ENCODE assay signal across 23 cellular contexts in genomic region chr10:88272186-88272585, GRCh38.
DNase-seq lines count a peak whose midpoint lies in the region; ATAC-seq and TF ChIP-seq lines count a peak whose summit lies in the region.
"Had no signal": no experiment of that assay in that cellular context is flagged by ENCODE, and none has a peak within 500 bp of the region (broad histone marks: within the 10 kb centered on the region; RNA-seq: fewer than 3 reads in every experiment).

No MANE protein-coding gene starts in this region.

- H3K4me1 ChIP-seq in left ventricle myocardium inferior: peaks cover 5% of the 10 kb centered on the region
- H3K4me1 ChIP-seq in MM.1S (ENCODE audit: low read length): peaks cover 55% of the 10 kb centered on the region
- H3K4me1 ChIP-seq: suprapubic skin had no signal

- no peak for DNase-seq in left ventricle myocardium inferior
- DNase-seq in left cardiac atrium: no peak
- DNase-seq in MM.1S: peak; percentile 32
- no peak for DNase-seq in central memory CD8-positive, alpha-beta T cell (ENCODE audit: low spot score in 2 of 2)
- DNase-seq in omental fat pad (ENCODE audit: low spot score): no peak
- DNase-seq: activated T-cell treated with anti-CD3 and anti-CD28 coated beads, Interleukin-2, amount 50 U/mL, for 4 hours; endodermal cell; islet precursor cell; KG1; naive B cell; NCI-H1105 treated with DMSO at 0.1 percent for 48 hours; NCI-H526 treated with DMSO at 0.1 percent for 48 hours; PC-3; SIG-M5; stimulated activated CD4-positive, alpha-beta T cell treated with anti-CD3 and anti-CD28 coated beads, Interleukin-4, amount 100 ng/mL, for 1 hour; T1000 had no signal

- H3K36me3 Mint-ChIP-seq in central memory CD8-positive, alpha-beta T cell (ENCODE audit: insufficient read depth): no peaks in the 10 kb centered on the region
- no peaks in the 10 kb centered on the region for H3K36me3 Mint-ChIP-seq in stimulated activated memory B cell treated with anti-CD40 and anti-IgM and Interleukin-4, amounts not matched to agents 10 μg/mL and 1 μg/mL and 100 μg/mL, for 72 hours
- H3K36me3 Mint-ChIP-seq: naive B cell had no signal

- H3K4me3 Mint-ChIP-seq in central memory CD8-positive, alpha-beta T cell: peak overlapping the region; percentile 63
- no peak overlapping the region for H3K4me3 Mint-ChIP-seq in stimulated activated memory B cell treated with anti-CD40 and anti-IgM and Interleukin-4, amounts not matched to agents 10 μg/mL and 1 μg/mL and 100 μg/mL, for 72 hours
- H3K4me3 Mint-ChIP-seq: activated CD4-positive, alpha-beta T cell treated with anti-CD3 and anti-CD28 coated beads for 36 hours; endodermal cell had no signal

- H4K20me1 ChIP-seq in MM.1S (ENCODE audit: insufficient read depth, low read length): no peaks in the 10 kb centered on the region

- H3K4me3 ChIP-seq in left ventricle myocardium inferior (no peak overlapping the region), MM.1S (ENCODE audit: low read length) (peak overlapping the region; percentile 50; the same call in 1 of the 2 replicates)
- H3K4me3 ChIP-seq: adrenal gland, hepatocyte, suprapubic skin had no signal

- no peak for ATAC-seq in left cardiac atrium
- ATAC-seq in central memory CD8-positive, alpha-beta T cell (replicated peaks; ENCODE audit: extremely low read depth, poor library complexity, severe bottlenecking): no peak
- no peak for ATAC-seq in stimulated activated memory B cell treated with anti-CD40 and anti-IgM and Interleukin-4, amounts not matched to agents 10 μg/mL and 1 μg/mL and 100 μg/mL, for 72 hours
- no peak for ATAC-seq in GM18502 (IDR thresholded peaks at IDR 0.05; ENCODE audit: poor library complexity, unreplicated experiment)
- ATAC-seq in GM21360 (IDR thresholded peaks at IDR 0.05; ENCODE audit: unreplicated experiment): no peak
- no peak for ATAC-seq in omental fat pad (ENCODE audit: low FRiP score)
- ATAC-seq: PC-3 had no signal

- peak overlapping the region; percentile 61 for H3K27ac ChIP-seq in left ventricle myocardium inferior (replicated peaks)
- H3K27ac ChIP-seq in MM.1S (ENCODE audit: low read length): peak overlapping the region; percentile 99

- peaks cover 39% of the 10 kb centered on the region for H3F3A ChIP-seq in MM.1S (ENCODE audit: insufficient read depth, low read length)

- TF ChIP-seq CTCF in left ventricle myocardium inferior (IDR thresholded peaks at IDR 0.05; ENCODE audit: borderline replicate concordance) (no peak), MM.1S (IDR thresholded peaks at IDR 0.05; ENCODE audit: low read length) (no peak), omental fat pad (IDR thresholded peaks at IDR 0.05) (no peak)

- H3K36me3 ChIP-seq in left ventricle myocardium inferior: no peaks in the 10 kb centered on the region
- H3K36me3 ChIP-seq in MM.1S (replicated peaks; ENCODE audit: insufficient read depth, low read length): no peaks in the 10 kb centered on the region
- H3K36me3 ChIP-seq: adrenal gland, suprapubic skin had no signal

- H3K9me2 ChIP-seq in MM.1S (replicated peaks; ENCODE audit: insufficient read depth, low read length): no peaks in the 10 kb centered on the region

- intact Hi-C loops in left ventricle myocardium inferior (cut with micrococcal nuclease) (no loop called here), left cardiac atrium (cut with DNase I) (no loop called here)

- peak overlapping the region; percentile 55 for H2AFZ ChIP-seq in MM.1S (ENCODE audit: low read length)
- H2AFZ ChIP-seq: hepatocyte had no signal

- no peaks in the 10 kb centered on the region for H3K9me3 Mint-ChIP-seq in central memory CD8-positive, alpha-beta T cell
- no peaks in the 10 kb centered on the region for H3K9me3 Mint-ChIP-seq in stimulated activated memory B cell treated with anti-CD40 and anti-IgM and Interleukin-4, amounts not matched to agents 10 μg/mL and 1 μg/mL and 100 μg/mL, for 72 hours
- H3K9me3 Mint-ChIP-seq: activated T-cell treated with anti-CD3 and anti-CD28 coated beads, Interleukin-2, amount 50 U/mL, for 4 hours; endodermal cell had no signal

- H3K27me3 ChIP-seq in left ventricle myocardium inferior (ENCODE audit: low read depth): no peaks in the 10 kb centered on the region
- no peaks in the 10 kb centered on the region for H3K27me3 ChIP-seq in MM.1S (replicated peaks; ENCODE audit: insufficient read depth, low read length)
- H3K27me3 ChIP-seq: adrenal gland, hepatocyte, suprapubic skin had no signal

- H3K9me3 ChIP-seq in left ventricle myocardium inferior (replicated peaks): no peaks in the 10 kb centered on the region
- H3K9me3 ChIP-seq in MM.1S (replicated peaks; ENCODE audit: insufficient read depth, low read length): no peaks in the 10 kb centered on the region
- H3K9me3 ChIP-seq: adrenal gland, suprapubic skin had no signal

- H3K27me3 Mint-ChIP-seq in central memory CD8-positive, alpha-beta T cell: no peaks in the 10 kb centered on the region
- no peaks in the 10 kb centered on the region for H3K27me3 Mint-ChIP-seq in stimulated activated memory B cell treated with anti-CD40 and anti-IgM and Interleukin-4, amounts not matched to agents 10 μg/mL and 1 μg/mL and 100 μg/mL, for 72 hours
- H3K27me3 Mint-ChIP-seq: naive B cell had no signal

- peaks cover 19% of the 10 kb centered on the region for H3K4me1 Mint-ChIP-seq in central memory CD8-positive, alpha-beta T cell
- peaks cover 35% of the 10 kb centered on the region for H3K4me1 Mint-ChIP-seq in stimulated activated memory B cell treated with anti-CD40 and anti-IgM and Interleukin-4, amounts not matched to agents 10 μg/mL and 1 μg/mL and 100 μg/mL, for 72 hours

- peak overlapping the region; percentile 75 for H3K9ac ChIP-seq in MM.1S (ENCODE audit: low read length)

- H3K79me2 ChIP-seq in MM.1S (ENCODE audit: low read length): no peaks in the 10 kb centered on the region
- H3K79me2 ChIP-seq: hepatocyte had no signal

- H3K4me2 ChIP-seq in MM.1S (ENCODE audit: low read depth, low read length): peak overlapping the region; percentile 88

- no peak overlapping the region for H3K27ac Mint-ChIP-seq in central memory CD8-positive, alpha-beta T cell (ENCODE audit: low read depth)
- peak overlapping the region; percentile 92 for H3K27ac Mint-ChIP-seq in stimulated activated memory B cell treated with anti-CD40 and anti-IgM and Interleukin-4, amounts not matched to agents 10 μg/mL and 1 μg/mL and 100 μg/mL, for 72 hours
- H3K27ac Mint-ChIP-seq: endodermal cell had no signal
